Comparison of ENCODE assay signal across 9 cellular contexts in the genomic region with DNA sequence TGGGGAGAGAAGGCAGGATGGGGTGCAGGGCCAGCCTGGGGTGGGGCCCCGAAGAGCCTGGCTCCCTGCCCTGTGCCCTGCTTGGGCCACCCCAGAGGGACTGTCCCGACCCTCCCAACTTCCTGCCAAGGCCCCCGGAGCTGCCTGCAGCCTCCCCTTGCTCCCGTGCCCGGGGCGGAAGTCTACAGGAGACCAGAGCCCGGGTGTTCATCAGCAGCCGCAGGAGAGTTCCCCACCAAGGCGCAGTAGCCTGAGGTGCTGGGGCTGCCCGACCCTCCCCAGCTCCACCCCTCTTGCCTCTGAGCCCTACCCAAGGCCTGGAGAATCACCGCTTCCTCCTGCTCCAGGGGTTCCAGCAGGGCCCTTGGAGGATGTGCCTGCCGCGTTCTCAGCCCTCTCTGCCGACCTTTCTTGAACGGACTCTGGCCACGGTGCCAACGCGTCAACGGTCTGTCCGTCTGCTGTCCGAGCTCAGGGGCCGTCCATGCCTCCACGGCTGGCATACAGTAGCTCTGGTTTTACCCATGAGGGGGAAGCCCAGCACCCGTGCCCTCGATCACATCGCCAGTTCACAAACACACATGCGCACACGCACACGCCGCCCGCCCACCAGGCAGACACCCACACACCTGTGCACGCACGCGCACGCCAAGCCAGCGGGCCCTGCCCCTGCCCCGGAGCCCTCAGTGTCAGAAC. TPM values are rescaled to one million over a fixed set of nuclear protein-coding genes. Genes with fewer than 3 reads are reported as not detected.
DNase-seq lines count a peak whose midpoint lies in the region; ATAC-seq and TF ChIP-seq lines count a peak whose summit lies in the region.
"Had no signal": no experiment of that assay in that cellular context is flagged by ENCODE, and none has a peak within 500 bp of the region (broad histone marks: within the 10 kb centered on the region; RNA-seq: fewer than 3 reads in every experiment).

No MANE protein-coding gene starts in this region.

- in situ Hi-C loops in transverse colon (cut with MboI; ENCODE audit: low pct_ligation_motif_present in 1 of 4, low pct_unique_long_range_greater_than_20kb in 1 of 4, low sequenced_read_pairs in 3 of 4): no loop called here

- H3K4me1 ChIP-seq in lower lobe of right lung (peaks cover 78% of the 10 kb centered on the region), transverse colon (peaks cover 43 to 82% (median 57%) of the 10 kb centered on the region in 4 donors)

- H3K27me3 Mint-ChIP-seq in activated naive CD4-positive, alpha-beta T cell treated with anti-CD3 and anti-CD28 coated beads, Interleukin-2, amount 10 ng/mL, durations not matched to agents 7 days and 5 days: no peaks in the 10 kb centered on the region
- no peaks in the 10 kb centered on the region for H3K27me3 Mint-ChIP-seq in activated naive CD4-positive, alpha-beta T cell treated with anti-CD3 and anti-CD28 coated beads for 36 hours (ENCODE audit: low read depth)

- H3K36me3 Mint-ChIP-seq in activated naive CD4-positive, alpha-beta T cell treated with anti-CD3 and anti-CD28 coated beads, Interleukin-2, amount 10 ng/mL, durations not matched to agents 7 days and 5 days: peaks cover 11% of the 10 kb centered on the region
- peaks cover 2% of the 10 kb centered on the region for H3K36me3 Mint-ChIP-seq in activated naive CD4-positive, alpha-beta T cell treated with anti-CD3 and anti-CD28 coated beads for 36 hours (ENCODE audit: low read depth)

- 68% methylated on average over 37 of the region's 37 CpGs; no CpG with 5 or more reads in 1 of the 2 donors for WGBS in transverse colon (ENCODE audit: low coverage in 1 of 2), 2 donors

- H3K4me3 ChIP-seq in lower lobe of right lung (peak overlapping the region; percentile 3), transverse colon (no peak overlapping the region)

- no peaks in the 10 kb centered on the region for H3K9me3 ChIP-seq in lower lobe of right lung
- H3K9me3 ChIP-seq in transverse colon: no peaks in the 10 kb centered on the region

- H3K9me3 Mint-ChIP-seq in activated naive CD4-positive, alpha-beta T cell treated with anti-CD3 and anti-CD28 coated beads, Interleukin-2, amount 10 ng/mL, durations not matched to agents 7 days and 5 days: no peaks in the 10 kb centered on the region
- H3K9me3 Mint-ChIP-seq in activated naive CD4-positive, alpha-beta T cell treated with anti-CD3 and anti-CD28 coated beads for 36 hours: no peaks in the 10 kb centered on the region

- H3K4me3 Mint-ChIP-seq in activated naive CD4-positive, alpha-beta T cell treated with anti-CD3 and anti-CD28 coated beads, Interleukin-2, amount 10 ng/mL, durations not matched to agents 7 days and 5 days: no peak overlapping the region
- no peak overlapping the region for H3K4me3 Mint-ChIP-seq in activated naive CD4-positive, alpha-beta T cell treated with anti-CD3 and anti-CD28 coated beads for 36 hours

- intact Hi-C loops in activated naive CD4-positive, alpha-beta T cell treated with anti-CD3 and anti-CD28 coated beads for 36 hours (cut with micrococcal nuclease): no loop called here
- intact Hi-C loops in lower lobe of right lung (cut with DNase I) (no loop called here), transverse colon (cut with DNase I; ENCODE audit: low total_unique reads) (no loop called here)

- H3K27me3 ChIP-seq in lower lobe of right lung (ENCODE audit: low read depth): no peaks in the 10 kb centered on the region
- H3K27me3 ChIP-seq in transverse colon: no peaks in the 10 kb centered on the region

- no peak for TF ChIP-seq CTCF in lower lobe of right lung (IDR thresholded peaks at IDR 0.05)
- no peak for TF ChIP-seq CTCF in transverse colon (IDR thresholded peaks at IDR 0.05)

- H3K36me3 ChIP-seq in lower lobe of right lung (peaks cover 28% of the 10 kb centered on the region), transverse colon (peaks cover 0 to 6% (median 2%) of the 10 kb centered on the region in 4 donors)

- no peak for TF ChIP-seq POLR2A in transverse colon (IDR thresholded peaks at IDR 0.05)

- H3K27ac ChIP-seq in caudate nucleus (ENCODE audit: low read depth, low read length) (peak overlapping the region; percentile 44), lower lobe of right lung (peak overlapping the region; percentile 78), transverse colon (peak overlapping the region; percentile 75 to 87 (median 79))

- ATAC-seq in lower lobe of right lung: peak in 1 of 2 donors; percentile 2
- ATAC-seq in GM21390 (IDR thresholded peaks at IDR 0.05; ENCODE audit: unreplicated experiment): no peak
- ATAC-seq in GM21515 (IDR thresholded peaks at IDR 0.05; ENCODE audit: unreplicated experiment): no peak

- H3K4me1 Mint-ChIP-seq in activated naive CD4-positive, alpha-beta T cell treated with anti-CD3 and anti-CD28 coated beads, Interleukin-2, amount 10 ng/mL, durations not matched to agents 7 days and 5 days: peaks cover 16% of the 10 kb centered on the region
- no peaks in the 10 kb centered on the region for H3K4me1 Mint-ChIP-seq in activated naive CD4-positive, alpha-beta T cell treated with anti-CD3 and anti-CD28 coated beads for 36 hours (ENCODE audit: low read depth)

- peak overlapping the region; percentile 64 for H3K27ac Mint-ChIP-seq in activated naive CD4-positive, alpha-beta T cell treated with anti-CD3 and anti-CD28 coated beads, Interleukin-2, amount 10 ng/mL, durations not matched to agents 7 days and 5 days
- H3K27ac Mint-ChIP-seq in activated naive CD4-positive, alpha-beta T cell treated with anti-CD3 and anti-CD28 coated beads for 36 hours: no peak overlapping the region

- CTCF ChIA-PET in activated naive CD4-positive, alpha-beta T cell treated with anti-CD3 and anti-CD28 coated beads, Interleukin-2, amount 10 ng/mL, durations not matched to agents 7 days and 5 days (lab: Charles Lee): no interaction called here
- CTCF ChIA-PET in activated naive CD4-positive, alpha-beta T cell treated with anti-CD3 and anti-CD28 coated beads for 36 hours (lab: Charles Lee): no interaction called here

- no peak for DNase-seq in activated naive CD4-positive, alpha-beta T cell treated with anti-CD3 and anti-CD28 coated beads, Interleukin-2, amount 10 ng/mL, durations not matched to agents 7 days and 5 days
- no peak for DNase-seq in activated naive CD4-positive, alpha-beta T cell treated with anti-CD3 and anti-CD28 coated beads for 36 hours
- DNase-seq in caudate nucleus (lab: John Stamatoyannopoulos, UW) (peak in 32 of 61 donors; percentile 11 to 76 (median 43)), lower lobe of right lung (peak; percentile 51), transverse colon (peak; percentile 30), NCI-H1417 (lab: John Stamatoyannopoulos, UW) (no peak)
- DNase-seq: AML-193 had no signal

- no peak for TF ChIP-seq EP300 in transverse colon (IDR thresholded peaks at IDR 0.05; ENCODE audit: low read depth)

RNA-seq across cellular contexts. Expression of gene SPON2, which starts 36.0 kb away (rescaled TPM):
- 1 to 10 TPM; 4.8 to 5.5 TPM for total RNA-seq in activated naive CD4-positive, alpha-beta T cell treated with anti-CD3 and anti-CD28 coated beads for 36 hours
- total RNA-seq in lower lobe of right lung (32.0 TPM), transverse colon (100 to 1,000 TPM in 1 of 4 donors, 10 to 100 TPM in 3; 45.4 to 127 (median 53.1) TPM)

RNA-seq across cellular contexts. Expression of gene CTBP1, which starts 40.5 kb away (rescaled TPM):
- 100 to 1,000 TPM; 136 to 140 TPM for total RNA-seq in activated naive CD4-positive, alpha-beta T cell treated with anti-CD3 and anti-CD28 coated beads for 36 hours
- total RNA-seq in lower lobe of right lung (165 TPM), transverse colon (100 to 1,000 TPM; 183 to 457 (median 243) TPM)

Comparison
In these comparisons a context has a peak if more than half of its experiments do, and no peak if none do; other contexts are left out.
1. DNase-seq: peak in caudate nucleus (32 of 61), lower lobe of right lung (single experiment) and transverse colon (single experiment); none in activated naive CD4-positive, alpha-beta T cell treated with anti-CD3 and anti-CD28 coated beads, Interleukin-2, amount 10 ng/mL, durations not matched to agents 7 days and 5 days (single experiment), activated naive CD4-positive, alpha-beta T cell treated with anti-CD3 and anti-CD28 coated beads for 36 hours (single experiment) and NCI-H1417 (0 of 3).
2. Peak in every context shown above with its lines, with median percentiles within 50 percentile points of each other: H3K27ac ChIP-seq.